ENCODE assay signal across 3 cellular contexts in genomic region chr4:189835505-189835904, GRCh38.
TF ChIP-seq lines count a peak whose summit lies in the region.

No MANE protein-coding gene starts in this region.

TF ChIP-seq in GM12891, 5 proteins besides CTCF, POLR2A, EP300 and RAD21 (continued from another document):
- TF ChIP-seq POLR2AphosphoS5 (IDR thresholded peaks at IDR 0.05; ENCODE audit: low read depth, low read length) (no peak), TAF1 (IDR thresholded peaks at IDR 0.05; ENCODE audit: low read depth, low read length) (no peak)
TF ChIP-seq in GM12891: peak in this region for 0.

TF ChIP-seq in IMR-90, 13 proteins besides CTCF, POLR2A, EP300 and RAD21:
- TF ChIP-seq USF2 (IDR thresholded peaks at IDR 0.05; ENCODE audit: low read depth, low read length) (no peak), MAZ (IDR thresholded peaks at IDR 0.05; ENCODE audit: borderline replicate concordance, low read depth, low read length) (no peak), FOS (IDR thresholded peaks at IDR 0.05; ENCODE audit: low read depth, low read length) (no peak), ELK1 (IDR thresholded peaks at IDR 0.05; ENCODE audit: borderline replicate concordance, low read depth, low read length) (no peak), MAFK (IDR thresholded peaks at IDR 0.05; ENCODE audit: low read depth, low read length) (no peak), SMC3 (IDR thresholded peaks at IDR 0.05; ENCODE audit: low read depth, low read length) (no peak)

TF ChIP-seq in endothelial cell of umbilical vein, 7 proteins besides CTCF, POLR2A, EP300 and RAD21 (continued from another document):
- TF ChIP-seq MAX (IDR thresholded peaks at IDR 0.05; ENCODE audit: insufficient read depth, insufficient read length) (no peak), JUN (IDR thresholded peaks at IDR 0.05; ENCODE audit: borderline replicate concordance, insufficient read depth, insufficient read length, low read depth) (no peak)
